Comparison of ENCODE assay signal across 13 cellular contexts in genomic region chr12:27176765-27177164, GRCh38.
DNase-seq lines count a peak whose midpoint lies in the region; ATAC-seq and TF ChIP-seq lines count a peak whose summit lies in the region.
"Had no signal": no experiment of that assay in that cellular context is flagged by ENCODE, and none has a peak within 500 bp of the region (broad histone marks: within the 10 kb centered on the region; RNA-seq: fewer than 3 reads in every experiment).

No MANE protein-coding gene starts in this region.

- no peak overlapping the region for H2BK120ac ChIP-seq in mesendoderm (ENCODE audit: low read depth, low read length)

- in situ Hi-C loops in mammary epithelial cell (cut with MboI; ENCODE audit: low sequenced_read_pairs in 2 of 2): no loop called here

- no peak overlapping the region for H2AK5ac ChIP-seq in mesendoderm (ENCODE audit: low read length)

- H3K27me3 ChIP-seq in mammary epithelial cell (ENCODE audit: insufficient read depth, low read length) (no peaks in the 10 kb centered on the region), smooth muscle cell (ENCODE audit: low read depth) (no peaks in the 10 kb centered on the region), mesendoderm (ENCODE audit: insufficient read depth, low read length, poor library complexity) (no peaks in the 10 kb centered on the region)

- H3K23ac ChIP-seq in mesendoderm (ENCODE audit: low read length): no peak overlapping the region

- H3K4me2 ChIP-seq in mammary epithelial cell (ENCODE audit: insufficient read depth, low read depth, low read length) (peak overlapping the region; percentile 38), smooth muscle cell (peak overlapping the region; percentile 69), mesendoderm (ENCODE audit: low read length) (no peak overlapping the region)
- H3K4me2 ChIP-seq: KMS-11 had no signal

- no peaks in the 10 kb centered on the region for H3K79me2 ChIP-seq in mammary epithelial cell (ENCODE audit: insufficient read depth, low read length)
- no peaks in the 10 kb centered on the region for H3K79me2 ChIP-seq in smooth muscle cell (ENCODE audit: low read depth)
- no peaks in the 10 kb centered on the region for H3K79me2 ChIP-seq in mesendoderm (ENCODE audit: control insufficient read depth, insufficient read depth, low read length)
- H3K79me2 ChIP-seq: parathyroid adenoma had no signal

- no peak overlapping the region for H3K9ac ChIP-seq in mammary epithelial cell (ENCODE audit: insufficient read depth, low read length)
- H3K9ac ChIP-seq in smooth muscle cell (ENCODE audit: low read depth): peak overlapping the region; percentile 90
- no peak overlapping the region for H3K9ac ChIP-seq in mesendoderm (ENCODE audit: low read length)
- H3K9ac ChIP-seq: KMS-11, parathyroid adenoma had no signal

- no peak overlapping the region for H3K4me3 ChIP-seq in mammary epithelial cell (replicated peaks in 1 of 3; ENCODE audit: insufficient read depth in 1 of 3, low read depth in 2 of 3, low read length in 3 of 3)
- no peak overlapping the region for H3K4me3 ChIP-seq in smooth muscle cell
- no peak overlapping the region for H3K4me3 ChIP-seq in mesendoderm (ENCODE audit: low read length)

- no peaks in the 10 kb centered on the region for H3K79me1 ChIP-seq in mesendoderm (ENCODE audit: low read length)

- H3K36me3 ChIP-seq in mammary epithelial cell (ENCODE audit: insufficient read depth, low read length) (no peaks in the 10 kb centered on the region), smooth muscle cell (ENCODE audit: low read depth) (no peaks in the 10 kb centered on the region), mesendoderm (ENCODE audit: control insufficient read depth, insufficient read depth, low read length) (no peaks in the 10 kb centered on the region)

- no peak overlapping the region for H3K56ac ChIP-seq in mesendoderm (ENCODE audit: low read length)

- H3K9me3 ChIP-seq in mammary epithelial cell (replicated peaks; ENCODE audit: insufficient read depth, low read length) (no peaks in the 10 kb centered on the region), smooth muscle cell (replicated peaks; ENCODE audit: low read depth) (no peaks in the 10 kb centered on the region)

- H3K4me1 ChIP-seq in mammary epithelial cell (ENCODE audit: insufficient read depth, low read length): peaks cover 39% of the 10 kb centered on the region
- H3K4me1 ChIP-seq in smooth muscle cell (ENCODE audit: low read depth): peaks cover 33% of the 10 kb centered on the region
- H3K4me1 ChIP-seq in mesendoderm (ENCODE audit: control insufficient read depth, low read depth, low read length): peaks cover 3% of the 10 kb centered on the region
- H3K4me1 ChIP-seq: parathyroid adenoma had no signal

- no peak overlapping the region for H4K5ac ChIP-seq in mesendoderm (ENCODE audit: low read length)

- dilution Hi-C loops in mammary epithelial cell (cut with HindIII; ENCODE audit: low sequenced_read_pairs): no loop called here

- H4K20me1 ChIP-seq in mammary epithelial cell (ENCODE audit: insufficient read depth, low read length) (no peaks in the 10 kb centered on the region), smooth muscle cell (ENCODE audit: low read depth) (no peaks in the 10 kb centered on the region)

- ATAC-seq in HG02981 (IDR thresholded peaks at IDR 0.05; ENCODE audit: unreplicated experiment): no peak

- no peak overlapping the region for H4K8ac ChIP-seq in mesendoderm (ENCODE audit: low read depth, low read length)

- peaks cover 40% of the 10 kb centered on the region for H3F3A ChIP-seq in smooth muscle cell (ENCODE audit: low read depth)

- H2BK15ac ChIP-seq in mesendoderm (replicated peaks; ENCODE audit: low read depth): no peak overlapping the region

- H3K27ac ChIP-seq in mammary epithelial cell (ENCODE audit: insufficient read depth, low read depth, low read length) (peak overlapping the region; percentile 64), smooth muscle cell (ENCODE audit: low read depth) (peak overlapping the region; percentile 99), mesendoderm (ENCODE audit: low read depth, low read length) (no peak overlapping the region)
- H3K27ac ChIP-seq: KMS-11, parathyroid adenoma had no signal

- H2AFZ ChIP-seq in mammary epithelial cell (ENCODE audit: low read depth, low read length) (no peak overlapping the region), smooth muscle cell (ENCODE audit: low read depth) (no peak overlapping the region)
- H2AFZ ChIP-seq: parathyroid adenoma had no signal

- no TSS peak for BruUV-seq in mammary epithelial cell (replicated peaks; lab: Mats Ljungman, UMichigan)

- CTCF ChIA-PET in mammary epithelial cell (lab: Charles Lee; ENCODE audit: low non-redundant PET): interaction anchor here (0.6 to 0.7 kb wide), 2 partner anchors 161 to 344 kb away, joined by 3 to 6 read pairs; partner anchors contain the start of gene ITPR2

- intact Hi-C loops in mammary epithelial cell (cut with micrococcal nuclease): loop anchor here (1.0 kb wide), 1 partner anchor 68 kb away; the partner anchor contains the start of gene STK38L

- TF ChIP-seq CTCF in mammary epithelial cell (conservative IDR thresholded peaks at IDR 0.05 in 1 of 2, IDR thresholded peaks at IDR 0.05 in 1 of 2; ENCODE audit: extremely low read depth in 1 of 2, insufficient read depth in 1 of 2, low read depth in 1 of 2, low read length in 2 of 2) (no peak), smooth muscle cell (IDR thresholded peaks at IDR 0.05; ENCODE audit: borderline replicate concordance, insufficient read depth, poor library complexity, severe bottlenecking) (no peak)

- no peak overlapping the region for H3K4ac ChIP-seq in mesendoderm (ENCODE audit: low read depth, low read length)

- peak; percentile 28 for DNase-seq in NK-92 treated with Interleukin-12 subunit alpha and Interleukin-12 subunit beta, amount 100 ng/mL, for 24 hours (lab: John Stamatoyannopoulos, UW)
- DNase-seq in NK-92 (lab: John Stamatoyannopoulos, UW; ENCODE audit: unreplicated experiment) (no peak), MV-4-11 (lab: John Stamatoyannopoulos, UW) (peak; percentile 51), mammary epithelial cell (peak; percentile 84), smooth muscle cell (lab: John Stamatoyannopoulos, UW; ENCODE audit: unreplicated experiment) (no peak), anterior cingulate cortex (lab: John Stamatoyannopoulos, UW) (no peak), mesendoderm (no peak)
- DNase-seq: 8988T, immature natural killer cell, NCI-H82 had no signal

- H3K18ac ChIP-seq in mesendoderm (ENCODE audit: low read length): no peak overlapping the region

- no peak overlapping the region for H2BK5ac ChIP-seq in mesendoderm (ENCODE audit: low read length)

Comparison
In these comparisons a context has a peak if more than half of its experiments do, and no peak if none do; other contexts are left out.
1. DNase-seq: peak in NK-92 treated with Interleukin-12 subunit alpha and Interleukin-12 subunit beta, amount 100 ng/mL, for 24 hours (single experiment), MV-4-11 (single experiment) and mammary epithelial cell (single experiment); none in NK-92 (single experiment), smooth muscle cell (single experiment), anterior cingulate cortex (0 of 58) and mesendoderm (single experiment).